ENCODE assay signal across 1 cellular context in genomic region chr20:25247100-25247665, GRCh38.
TF ChIP-seq lines count a peak whose summit lies in the region.

No MANE protein-coding gene starts in this region.

TF ChIP-seq in HepG2, 621 proteins besides CTCF, POLR2A, EP300 and RAD21 (continued from another document and continues in another):
- TF ChIP-seq, protein P1, sequence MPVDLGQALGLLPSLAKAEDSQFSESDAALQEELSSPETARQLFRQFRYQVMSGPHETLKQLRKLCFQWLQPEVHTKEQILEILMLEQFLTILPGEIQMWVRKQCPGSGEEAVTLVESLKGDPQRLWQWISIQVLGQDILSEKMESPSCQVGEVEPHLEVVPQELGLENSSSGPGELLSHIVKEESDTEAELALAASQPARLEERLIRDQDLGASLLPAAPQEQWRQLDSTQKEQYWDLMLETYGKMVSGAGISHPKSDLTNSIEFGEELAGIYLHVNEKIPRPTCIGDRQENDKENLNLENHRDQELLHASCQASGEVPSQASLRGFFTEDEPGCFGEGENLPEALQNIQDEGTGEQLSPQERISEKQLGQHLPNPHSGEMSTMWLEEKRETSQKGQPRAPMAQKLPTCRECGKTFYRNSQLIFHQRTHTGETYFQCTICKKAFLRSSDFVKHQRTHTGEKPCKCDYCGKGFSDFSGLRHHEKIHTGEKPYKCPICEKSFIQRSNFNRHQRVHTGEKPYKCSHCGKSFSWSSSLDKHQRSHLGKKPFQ (CRISPR knock-in tag; IDR thresholded peaks at IDR 0.05; ENCODE audit: insufficient replicate concordance), result peak; percentile 56
- TF ChIP-seq MEIS1 (CRISPR knock-in tag; IDR thresholded peaks at IDR 0.05; ENCODE audit: borderline replicate concordance) (peak; percentile 77), KLF15 (CRISPR knock-in tag; IDR thresholded peaks at IDR 0.05; ENCODE audit: borderline replicate concordance) (peak; percentile 88), ZNF563 (CRISPR knock-in tag; IDR thresholded peaks at IDR 0.05) (peak; percentile 42; the same call in 1 of the 2 replicates), ZNF761 (CRISPR knock-in tag; conservative IDR thresholded peaks at IDR 0.05) (peak; percentile 88), ZNF75D (CRISPR knock-in tag; IDR thresholded peaks at IDR 0.05; ENCODE audit: borderline replicate concordance) (no peak), ELF4 (CRISPR knock-in tag; IDR thresholded peaks at IDR 0.05; ENCODE audit: borderline replicate concordance) (no peak), GATA4 (IDR thresholded peaks at IDR 0.05; ENCODE audit: borderline replicate concordance, low read depth) (no peak), TSC22D2 (CRISPR knock-in tag; IDR thresholded peaks at IDR 0.05; ENCODE audit: borderline replicate concordance) (0 out of 2 replicates have a peak, but pooled peaks have one; percentile 9), ZNF550 (CRISPR knock-in tag; IDR thresholded peaks at IDR 0.05; ENCODE audit: borderline replicate concordance) (peak; percentile 48; the same call in 1 of the 2 replicates), ZBTB46 (CRISPR knock-in tag; IDR thresholded peaks at IDR 0.05; ENCODE audit: borderline replicate concordance) (peak; percentile 54; the same call in 1 of the 2 replicates), ZNF546 (CRISPR knock-in tag; conservative IDR thresholded peaks at IDR 0.05) (no peak), ZNF350 (CRISPR knock-in tag; IDR thresholded peaks at IDR 0.05; ENCODE audit: borderline replicate concordance, low read depth) (peak; percentile 95), ARNT (IDR thresholded peaks at IDR 0.05) (no peak), ZKSCAN5 (CRISPR knock-in tag; IDR thresholded peaks at IDR 0.05) (no peak; the same call in 1 of the 2 replicates), ZNF331 (CRISPR knock-in tag; IDR thresholded peaks at IDR 0.05) (peak; percentile 69; the same call in 1 of the 2 replicates), FOXK1 (CRISPR knock-in tag; IDR thresholded peaks at IDR 0.05; ENCODE audit: borderline replicate concordance, low read depth) (peak; percentile 23; the same call in 1 of the 2 replicates), ATF1 (CRISPR knock-in tag; IDR thresholded peaks at IDR 0.05) (no peak), KMT2A (CRISPR knock-in tag; IDR thresholded peaks at IDR 0.05) (peak; percentile 68), ZFP90 (CRISPR knock-in tag; IDR thresholded peaks at IDR 0.05; ENCODE audit: borderline replicate concordance) (peak; percentile 43; the same call in 1 of the 2 replicates), MEIS2 (CRISPR knock-in tag; IDR thresholded peaks at IDR 0.05) (no peak; the same call in 1 of the 2 replicates), ZNF678 (CRISPR knock-in tag; IDR thresholded peaks at IDR 0.05) (peak; percentile 83; the same call in 1 of the 2 replicates), DPF2 (CRISPR knock-in tag; IDR thresholded peaks at IDR 0.05; ENCODE audit: borderline replicate concordance, low read depth) (0 out of 2 replicates have a peak, but pooled peaks have one; percentile 21), ZMAT5 (CRISPR knock-in tag; IDR thresholded peaks at IDR 0.05; ENCODE audit: borderline replicate concordance, low read depth) (no peak), HNF4A (CRISPR knock-in tag; IDR thresholded peaks at IDR 0.05) (no peak), CAMTA2 (CRISPR knock-in tag; IDR thresholded peaks at IDR 0.05; ENCODE audit: borderline replicate concordance) (no peak), FOXP1 (IDR thresholded peaks at IDR 0.05) (no peak), FOXP1 (CRISPR knock-in tag; IDR thresholded peaks at IDR 0.05) (0 out of 2 replicates have a peak, but pooled peaks have one; percentile 10), ZNF570 (CRISPR knock-in tag; IDR thresholded peaks at IDR 0.05; ENCODE audit: borderline replicate concordance) (no peak), MTA1 (CRISPR knock-in tag; IDR thresholded peaks at IDR 0.05; ENCODE audit: borderline replicate concordance) (peak; percentile 80; the same call in 1 of the 2 replicates), ZBTB21 (CRISPR knock-in tag; IDR thresholded peaks at IDR 0.05) (no peak), BATF2 (CRISPR knock-in tag; IDR thresholded peaks at IDR 0.05) (no peak), RFX1 (IDR thresholded peaks at IDR 0.05) (no peak), ETV6 (CRISPR knock-in tag; conservative IDR thresholded peaks at IDR 0.05) (0 out of 2 replicates have a peak, but pooled peaks have one; percentile 23), HHEX (CRISPR knock-in tag; IDR thresholded peaks at IDR 0.05) (no peak), ZNF484 (CRISPR knock-in tag; IDR thresholded peaks at IDR 0.05; ENCODE audit: borderline replicate concordance, low read depth) (0 out of 2 replicates have a peak, but pooled peaks have one; percentile 62), DMTF1 (CRISPR knock-in tag; IDR thresholded peaks at IDR 0.05) (no peak), ZNF83 (CRISPR knock-in tag; IDR thresholded peaks at IDR 0.05; ENCODE audit: borderline replicate concordance) (no peak), ZNF10 (CRISPR knock-in tag; IDR thresholded peaks at IDR 0.05; ENCODE audit: borderline replicate concordance, low read depth) (peak; percentile 80; the same call in 1 of the 2 replicates), RFXAP (CRISPR knock-in tag; IDR thresholded peaks at IDR 0.05; ENCODE audit: borderline replicate concordance) (peak; percentile 86; the same call in 1 of the 2 replicates), ZIK1 (CRISPR knock-in tag; IDR thresholded peaks at IDR 0.05; ENCODE audit: borderline replicate concordance, low read depth) (no peak), CBFB (CRISPR knock-in tag; IDR thresholded peaks at IDR 0.05) (no peak), TAF1 (CRISPR knock-in tag; IDR thresholded peaks at IDR 0.05) (no peak), ZNF619 (CRISPR knock-in tag; IDR thresholded peaks at IDR 0.05) (peak; percentile 98), ZNF496 (CRISPR knock-in tag; IDR thresholded peaks at IDR 0.05; ENCODE audit: insufficient replicate concordance) (no peak), RCOR2 (CRISPR knock-in tag; IDR thresholded peaks at IDR 0.05) (peak; percentile 36; the same call in 1 of the 2 replicates), MAF1 (CRISPR knock-in tag; IDR thresholded peaks at IDR 0.05; ENCODE audit: borderline replicate concordance) (peak; percentile 88; the same call in 1 of the 2 replicates), KAT7 (CRISPR knock-in tag; IDR thresholded peaks at IDR 0.05; ENCODE audit: borderline replicate concordance) (peak; percentile 84; the same call in 1 of the 2 replicates), FOXA3 (CRISPR knock-in tag; IDR thresholded peaks at IDR 0.05) (0 out of 2 replicates have a peak, but pooled peaks have one; percentile 22), HNRNPH1 (optimal IDR thresholded peaks at IDR 0.05; ENCODE audit: low read depth, low read length) (no peak), MXD4 (CRISPR knock-in tag; IDR thresholded peaks at IDR 0.05) (peak; percentile 61), ZNF530 (CRISPR knock-in tag; IDR thresholded peaks at IDR 0.05; ENCODE audit: low read depth) (0 out of 2 replicates have a peak, but pooled peaks have one; percentile 12), ZNF674 (CRISPR knock-in tag; IDR thresholded peaks at IDR 0.05; ENCODE audit: low read depth) (no peak), KMT2B (CRISPR knock-in tag; IDR thresholded peaks at IDR 0.05) (no peak; the same call in 1 of the 2 replicates), ZNF446 (CRISPR knock-in tag; IDR thresholded peaks at IDR 0.05) (0 out of 2 replicates have a peak, but pooled peaks have one; percentile 44), HNRNPUL1 (IDR thresholded peaks at IDR 0.05; ENCODE audit: low read depth, low read length) (no peak), ZNF260 (CRISPR knock-in tag; IDR thresholded peaks at IDR 0.05; ENCODE audit: borderline replicate concordance, low read depth) (no peak), IRF2 (CRISPR knock-in tag; IDR thresholded peaks at IDR 0.05) (no peak), ZNF451 (CRISPR knock-in tag; IDR thresholded peaks at IDR 0.05) (no peak), ZNF296 (CRISPR knock-in tag; conservative IDR thresholded peaks at IDR 0.05) (peak; percentile 29; the same call in 1 of the 2 replicates), NFRKB (IDR thresholded peaks at IDR 0.05) (no peak)
- TF ChIP-seq, protein P2, sequence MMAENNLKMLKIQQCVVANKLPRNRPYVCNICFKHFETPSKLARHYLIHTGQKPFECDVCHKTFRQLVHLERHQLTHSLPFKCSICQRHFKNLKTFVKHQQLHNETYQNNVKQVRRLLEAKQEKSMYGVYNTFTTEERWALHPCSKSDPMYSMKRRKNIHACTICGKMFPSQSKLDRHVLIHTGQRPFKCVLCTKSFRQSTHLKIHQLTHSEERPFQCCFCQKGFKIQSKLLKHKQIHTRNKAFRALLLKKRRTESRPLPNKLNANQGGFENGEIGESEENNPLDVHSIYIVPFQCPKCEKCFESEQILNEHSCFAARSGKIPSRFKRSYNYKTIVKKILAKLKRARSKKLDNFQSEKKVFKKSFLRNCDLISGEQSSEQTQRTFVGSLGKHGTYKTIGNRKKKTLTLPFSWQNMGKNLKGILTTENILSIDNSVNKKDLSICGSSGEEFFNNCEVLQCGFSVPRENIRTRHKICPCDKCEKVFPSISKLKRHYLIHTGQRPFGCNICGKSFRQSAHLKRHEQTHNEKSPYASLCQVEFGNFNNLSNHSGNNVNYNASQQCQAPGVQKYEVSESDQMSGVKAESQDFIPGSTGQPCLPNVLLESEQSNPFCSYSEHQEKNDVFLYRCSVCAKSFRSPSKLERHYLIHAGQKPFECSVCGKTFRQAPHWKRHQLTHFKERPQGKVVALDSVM (CRISPR knock-in tag; IDR thresholded peaks at IDR 0.05), result no peak; the same call in 1 of the 2 replicates
- TF ChIP-seq, protein P3, sequence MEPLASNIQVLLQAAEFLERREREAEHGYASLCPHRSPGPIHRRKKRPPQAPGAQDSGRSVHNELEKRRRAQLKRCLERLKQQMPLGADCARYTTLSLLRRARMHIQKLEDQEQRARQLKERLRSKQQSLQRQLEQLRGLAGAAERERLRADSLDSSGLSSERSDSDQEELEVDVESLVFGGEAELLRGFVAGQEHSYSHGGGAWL (CRISPR knock-in tag; IDR thresholded peaks at IDR 0.05), result peak; percentile 2; the same call in 1 of the 2 replicates
- TF ChIP-seq, protein P4, sequence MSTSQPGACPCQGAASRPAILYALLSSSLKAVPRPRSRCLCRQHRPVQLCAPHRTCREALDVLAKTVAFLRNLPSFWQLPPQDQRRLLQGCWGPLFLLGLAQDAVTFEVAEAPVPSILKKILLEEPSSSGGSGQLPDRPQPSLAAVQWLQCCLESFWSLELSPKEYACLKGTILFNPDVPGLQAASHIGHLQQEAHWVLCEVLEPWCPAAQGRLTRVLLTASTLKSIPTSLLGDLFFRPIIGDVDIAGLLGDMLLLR (CRISPR knock-in tag; IDR thresholded peaks at IDR 0.05), result no peak; the same call in 1 of the 2 replicates
